12 cellular contexts compared by ENCODE assay signal in the genomic region with DNA sequence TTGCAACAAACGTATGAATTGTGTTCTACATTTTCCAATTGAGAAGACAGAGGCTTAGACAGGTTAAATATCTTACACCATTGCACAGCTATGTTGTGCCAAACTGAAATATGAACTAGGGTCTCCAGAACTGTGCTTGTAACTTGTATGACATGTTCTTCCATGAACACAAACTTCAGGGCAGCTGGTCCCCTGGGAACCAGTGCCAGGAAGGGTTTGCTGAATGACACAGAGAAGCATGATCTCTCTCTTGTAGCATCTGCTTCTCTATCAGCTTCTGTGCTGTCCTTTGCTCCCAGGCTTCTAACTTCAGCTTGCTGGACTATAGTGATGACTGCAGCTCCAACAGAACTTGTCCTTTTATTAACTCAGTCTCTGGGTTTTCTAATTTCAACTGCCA.
DNase-seq lines count a peak whose midpoint lies in the region; ATAC-seq lines count a peak whose summit lies in the region.
"Had no signal": no experiment of that assay in that cellular context is flagged by ENCODE, and none has a peak within 500 bp of the region (broad histone marks: within the 10 kb centered on the region; RNA-seq: fewer than 3 reads in every experiment).

No MANE protein-coding gene starts in this region.

- no peak overlapping the region for H2BK5ac ChIP-seq in mesendoderm (ENCODE audit: low read length)

- H2AK5ac ChIP-seq in mesendoderm (ENCODE audit: low read length): no peak overlapping the region

- H4K8ac ChIP-seq in mesendoderm (ENCODE audit: low read depth, low read length): no peak overlapping the region

- H3K79me1 ChIP-seq in mesendoderm (ENCODE audit: low read length): no peaks in the 10 kb centered on the region

- H3K23ac ChIP-seq in mesendoderm (ENCODE audit: low read length): no peak overlapping the region

- no peaks in the 10 kb centered on the region for H3K27me3 ChIP-seq in mesendoderm (ENCODE audit: insufficient read depth, low read length, poor library complexity)

- H3K4ac ChIP-seq in mesendoderm (ENCODE audit: low read depth, low read length): no peak overlapping the region

- no peak overlapping the region for H3K4me2 ChIP-seq in mesendoderm (ENCODE audit: low read length)

- no CpG with 5 or more reads among the region's 1 CpG for WGBS in mesendoderm (ENCODE audit: extremely low coverage, insufficient coverage, low lambda C conversion rate)

- no peak overlapping the region for H3K18ac ChIP-seq in mesendoderm (ENCODE audit: low read length)

- no peak overlapping the region for H3K56ac ChIP-seq in mesendoderm (ENCODE audit: low read length)

- H3K79me2 ChIP-seq in mesendoderm (ENCODE audit: control insufficient read depth, insufficient read depth, low read length): no peaks in the 10 kb centered on the region

- peaks cover 4% of the 10 kb centered on the region for H3K4me1 ChIP-seq in mesendoderm (ENCODE audit: control insufficient read depth, low read depth, low read length)

- ATAC-seq in GM19455 (IDR thresholded peaks at IDR 0.05; ENCODE audit: unreplicated experiment): no peak
- ATAC-seq: CD8-positive, alpha-beta T cell; HCT116 had no signal

- DNase-seq in NCI-H748 (lab: John Stamatoyannopoulos, UW; ENCODE audit: unreplicated experiment): peak; percentile 5
- no peak for DNase-seq in NCI-H748 treated with DMSO at 0.1 percent for 48 hours (lab: John Stamatoyannopoulos, UW)
- peak; percentile 52 for DNase-seq in NCI-H1694 (lab: John Stamatoyannopoulos, UW)
- peak; percentile 37 for DNase-seq in NCI-H2171 treated with DMSO at 0.1 percent for 48 hours (lab: John Stamatoyannopoulos, UW)
- DNase-seq in mesendoderm: no peak
- no peak for DNase-seq in glomerular visceral epithelial cell (ENCODE audit: extremely low spot score)
- DNase-seq in AG20443 (ENCODE audit: low spot score): no peak
- DNase-seq: CD8-positive, alpha-beta T cell; COR-L47; GM23248 had no signal

- H3K36me3 ChIP-seq in mesendoderm (ENCODE audit: control insufficient read depth, insufficient read depth, low read length): no peaks in the 10 kb centered on the region

- no peak overlapping the region for H3K4me3 ChIP-seq in mesendoderm (ENCODE audit: low read length)
- H3K4me3 ChIP-seq: GM23248 had no signal

- no peak overlapping the region for H4K5ac ChIP-seq in mesendoderm (ENCODE audit: low read length)

- H3K27ac ChIP-seq in mesendoderm (ENCODE audit: low read depth, low read length): no peak overlapping the region
- H3K27ac ChIP-seq: GM23248 had no signal

- H2BK15ac ChIP-seq in mesendoderm (replicated peaks; ENCODE audit: low read depth): peak overlapping the region; percentile 36

- H3K9ac ChIP-seq in mesendoderm (ENCODE audit: low read length): no peak overlapping the region
- H3K9ac ChIP-seq: GM23248 had no signal

- H2BK120ac ChIP-seq in mesendoderm (ENCODE audit: low read depth, low read length): no peak overlapping the region

Comparison
In these comparisons a context has a peak if more than half of its experiments do, and no peak if none do; other contexts are left out.
1. DNase-seq: peak in NCI-H748 (single experiment), NCI-H1694 (single experiment) and NCI-H2171 treated with DMSO at 0.1 percent for 48 hours (single experiment); none in NCI-H748 treated with DMSO at 0.1 percent for 48 hours (single experiment), mesendoderm (single experiment), glomerular visceral epithelial cell (single experiment) and AG20443 (single experiment).